Comparison of ENCODE assay signal across 8 cellular contexts in genomic region chr6:105591053-105591452, GRCh38.
DNase-seq lines count a peak whose midpoint lies in the region; ATAC-seq and TF ChIP-seq lines count a peak whose summit lies in the region.

No MANE protein-coding gene starts in this region.

- POLR2A ChIA-PET in activated CD8-positive, alpha-beta T cell treated with anti-CD3 and anti-CD28 coated beads for 36 hours (lab: Charles Lee): interaction anchor here (1.3 kb wide), 1 partner anchor 30 kb away, joined by 4 read pairs; no protein-coding TSS in a partner anchor

- intact Hi-C loops in activated CD8-positive, alpha-beta T cell treated with anti-CD3 and anti-CD28 coated beads for 36 hours (cut with micrococcal nuclease): no loop called here
- intact Hi-C loops in posterior vena cava (cut with DNase I): no loop called here

- H3K27ac Mint-ChIP-seq in CD4-positive, CD25-positive, alpha-beta regulatory T cell: no peak overlapping the region
- peak overlapping the region; percentile 23 for H3K27ac Mint-ChIP-seq in activated CD8-positive, alpha-beta T cell treated with anti-CD3 and anti-CD28 coated beads for 36 hours

- no peaks in the 10 kb centered on the region for H3K36me3 ChIP-seq in CD4-positive, CD25-positive, alpha-beta regulatory T cell (ENCODE audit: control insufficient read depth, insufficient read depth, low read length)

- peaks cover 9% of the 10 kb centered on the region for H3K4me1 ChIP-seq in CD4-positive, CD25-positive, alpha-beta regulatory T cell (ENCODE audit: control insufficient read depth, insufficient read depth, low read length, poor library complexity, severe bottlenecking)

- TF ChIP-seq CTCF in activated CD8-positive, alpha-beta T cell treated with anti-CD3 and anti-CD28 coated beads for 36 hours (IDR thresholded peaks at IDR 0.05): no peak

- peak in 1 of 3 donors; percentile 51 for DNase-seq in CD4-positive, CD25-positive, alpha-beta regulatory T cell
- peak; percentile 52 for DNase-seq in activated CD8-positive, alpha-beta T cell treated with anti-CD3 and anti-CD28 coated beads for 36 hours
- no peak for DNase-seq in ecto neural progenitor cell (ENCODE audit: low spot score)
- DNase-seq in activated CD8-positive, alpha-beta memory T cell treated with anti-CD3 and anti-CD28 coated beads, Interleukin-2, amount 50 U/mL, for 48 hours: no peak
- no peak for DNase-seq in posterior vena cava (ENCODE audit: low spot score)
- DNase-seq in NCI-H526 treated with DMSO at 0.1 percent for 48 hours (lab: John Stamatoyannopoulos, UW): no peak

- H3K27me3 Mint-ChIP-seq in CD4-positive, CD25-positive, alpha-beta regulatory T cell: no peaks in the 10 kb centered on the region
- H3K27me3 Mint-ChIP-seq in activated CD8-positive, alpha-beta T cell treated with anti-CD3 and anti-CD28 coated beads for 36 hours: no peaks in the 10 kb centered on the region

- H3K27ac ChIP-seq in CD4-positive, CD25-positive, alpha-beta regulatory T cell (ENCODE audit: insufficient read depth, low read length, poor library complexity, severe bottlenecking): no peak overlapping the region

- no peaks in the 10 kb centered on the region for H3K27me3 ChIP-seq in CD4-positive, CD25-positive, alpha-beta regulatory T cell (ENCODE audit: control insufficient read depth, insufficient read depth, low read length)

- peak; percentile 34 to 37 for ATAC-seq in CD4-positive, CD25-positive, alpha-beta regulatory T cell (ENCODE audit: low read depth in 2 of 2)
- ATAC-seq in GM19452 (IDR thresholded peaks at IDR 0.05; ENCODE audit: unreplicated experiment): peak; percentile 94
- peak; percentile 94 for ATAC-seq in HG03432 (IDR thresholded peaks at IDR 0.05; ENCODE audit: unreplicated experiment)
- peak; percentile 88 for ATAC-seq in activated CD8-positive, alpha-beta T cell treated with anti-CD3 and anti-CD28 coated beads for 36 hours

- peaks cover 0 to 3% (median 0%) of the 10 kb centered on the region in 7 donors for H3K9me3 Mint-ChIP-seq in CD4-positive, CD25-positive, alpha-beta regulatory T cell
- no peaks in the 10 kb centered on the region for H3K9me3 Mint-ChIP-seq in activated CD8-positive, alpha-beta T cell treated with anti-CD3 and anti-CD28 coated beads for 36 hours

- H3K4me3 Mint-ChIP-seq in CD4-positive, CD25-positive, alpha-beta regulatory T cell: no peak overlapping the region
- no peak overlapping the region for H3K4me3 Mint-ChIP-seq in activated CD8-positive, alpha-beta T cell treated with anti-CD3 and anti-CD28 coated beads for 36 hours

- CTCF ChIA-PET in activated CD8-positive, alpha-beta T cell treated with anti-CD3 and anti-CD28 coated beads for 36 hours (lab: Charles Lee): no interaction called here

- H3K4me1 Mint-ChIP-seq in CD4-positive, CD25-positive, alpha-beta regulatory T cell: peaks cover 9 to 15% (median 13%) of the 10 kb centered on the region in 4 donors
- H3K4me1 Mint-ChIP-seq in activated CD8-positive, alpha-beta T cell treated with anti-CD3 and anti-CD28 coated beads for 36 hours (ENCODE audit: low read depth): peaks cover 39% of the 10 kb centered on the region

- H3K9me3 ChIP-seq in CD4-positive, CD25-positive, alpha-beta regulatory T cell (ENCODE audit: control insufficient read depth in 2 of 2, low read length in 2 of 2): no peaks in the 10 kb centered on the region

- H3K36me3 Mint-ChIP-seq in CD4-positive, CD25-positive, alpha-beta regulatory T cell: no peaks in the 10 kb centered on the region
- H3K36me3 Mint-ChIP-seq in activated CD8-positive, alpha-beta T cell treated with anti-CD3 and anti-CD28 coated beads for 36 hours (ENCODE audit: low read depth): no peaks in the 10 kb centered on the region

- no peak overlapping the region for H3K4me3 ChIP-seq in CD4-positive, CD25-positive, alpha-beta regulatory T cell (ENCODE audit: low read depth, low read length)

Comparison
In these comparisons a context has a peak if more than half of its experiments do, and no peak if none do; other contexts are left out.
1. ATAC-seq: peak in every context shown above with its lines; median percentile 94 in GM19452; 94 in HG03432; 88 in activated CD8-positive, alpha-beta T cell treated with anti-CD3 and anti-CD28 coated beads for 36 hours; 36 in CD4-positive, CD25-positive, alpha-beta regulatory T cell.